In genomic region chr5:113292535-113292934, GRCh38 we compare ENCODE assay signal across 11 cellular contexts.
DNase-seq lines count a peak whose midpoint lies in the region; ATAC-seq, FAIRE-seq and TF ChIP-seq lines count a peak whose summit lies in the region.
"Had no signal": no experiment of that assay in that cellular context is flagged by ENCODE, and none has a peak within 500 bp of the region (broad histone marks: within the 10 kb centered on the region; RNA-seq: fewer than 3 reads in every experiment).

No MANE protein-coding gene starts in this region.

- no peak overlapping the region for H4K8ac ChIP-seq in mesenchymal stem cell (ENCODE audit: low read length)

- peak overlapping the region; percentile 93 for H3K9ac ChIP-seq in mesenchymal stem cell (ENCODE audit: low read length)
- H3K9ac ChIP-seq: BLaER1 treated with 17β-estradiol and CSF1 and Interleukin-3, amounts not matched to agents 10 nM and 100 nM had no signal

- H3K18ac ChIP-seq in mesenchymal stem cell (ENCODE audit: low read depth in 1 of 2, low read length in 2 of 2) = no peak overlapping the region

- H2BK5ac ChIP-seq in mesenchymal stem cell (ENCODE audit: low read depth, low read length, poor library complexity, severe bottlenecking) = no peak overlapping the region

- no peaks in the 10 kb centered on the region for H3K36me3 ChIP-seq in heart left ventricle
- H3K36me3 ChIP-seq in bronchial epithelial cell (ENCODE audit: control insufficient read depth, insufficient read depth, low read length) = no peaks in the 10 kb centered on the region
- peaks cover 3 to 4% of the 10 kb centered on the region in 2 experiments for H3K36me3 ChIP-seq in mesenchymal stem cell (ENCODE audit: control insufficient read depth in 1 of 2, insufficient read depth in 2 of 2, low read depth in 1 of 2, low read length in 2 of 2)
- H3K36me3 ChIP-seq in upper lobe of right lung = no peaks in the 10 kb centered on the region
- H3K36me3 ChIP-seq: BLaER1 treated with 17β-estradiol and CSF1 and Interleukin-3, amounts not matched to agents 10 nM and 100 nM had no signal

- H3K14ac ChIP-seq in mesenchymal stem cell (ENCODE audit: low read length in 2 of 2) = no peak overlapping the region

- H4K91ac ChIP-seq in mesenchymal stem cell (ENCODE audit: low read length) = no peak overlapping the region

- H2BK120ac ChIP-seq in mesenchymal stem cell (ENCODE audit: low read depth, low read length) = no peak overlapping the region

- H2AFZ ChIP-seq in mesenchymal stem cell (ENCODE audit: low read depth, low read length) = no peak overlapping the region

- H3K4me1 ChIP-seq in heart left ventricle = peaks cover 0 to 51% (median 25%) of the 10 kb centered on the region in 12 donors
- H3K4me1 ChIP-seq in mesenchymal stem cell (ENCODE audit: control insufficient read depth, insufficient read depth, low read depth, low read length) = peaks cover 4% of the 10 kb centered on the region
- peaks cover 7% of the 10 kb centered on the region for H3K4me1 ChIP-seq in upper lobe of right lung

- TF ChIP-seq CTCF in heart left ventricle (IDR thresholded peaks at IDR 0.05) (no peak), bronchial epithelial cell (IDR thresholded peaks at IDR 0.05; ENCODE audit: insufficient read depth, low read length, severe bottlenecking) (no peak), upper lobe of right lung (IDR thresholded peaks at IDR 0.05) (no peak), lower leg skin (IDR thresholded peaks at IDR 0.05) (no peak)

- no peak overlapping the region for H2AK5ac ChIP-seq in mesenchymal stem cell (ENCODE audit: low read length, severe bottlenecking)

- intact Hi-C loops in heart left ventricle (cut with DNase I) = loop anchor here (2.0 to 10.0 kb wide), 19 partner anchors 35 to 248 kb away; no protein-coding TSS in a partner anchor
- intact Hi-C loops in Right ventricle myocardium superior (cut with DNase I) = loop anchor here (5.0 kb wide), 1 partner anchor 75 kb away; no protein-coding TSS in a partner anchor
- intact Hi-C loops in upper lobe of right lung (cut with DNase I) = no loop called here
- intact Hi-C loops in lower leg skin (cut with DNase I; ENCODE audit: low total_unique reads) = no loop called here

- H3K9me3 ChIP-seq in heart left ventricle (no peaks in the 10 kb centered on the region), mesenchymal stem cell (ENCODE audit: control insufficient read depth, low read length) (no peaks in the 10 kb centered on the region), upper lobe of right lung (no peaks in the 10 kb centered on the region)

- DNase-seq in heart left ventricle (no peak), Right ventricle myocardium superior (no peak), bronchial epithelial cell (ENCODE audit: low read depth) (no peak), mesenchymal stem cell (peak; percentile 36), upper lobe of right lung (no peak), lower leg skin (ENCODE audit: low spot score in 2 of 2) (no peak), T-helper 9 cell (no peak)
- DNase-seq: NCI-H2029; stimulated activated CD4-positive, alpha-beta T cell treated with anti-CD3 and anti-CD28 coated beads, Interleukin-15, amount 100 ng/mL, for 24 hours had no signal

- ATAC-seq in heart left ventricle = no peak
- no peak for ATAC-seq in Right ventricle myocardium superior (ENCODE audit: poor library complexity)
- no peak for ATAC-seq in upper lobe of right lung
- no peak for ATAC-seq in GM21576 (IDR thresholded peaks at IDR 0.05; ENCODE audit: unreplicated experiment)

- H3K23ac ChIP-seq in mesenchymal stem cell (ENCODE audit: low read length in 2 of 2) = no peak overlapping the region

- 28 to 39% (median 29%) methylated on average over 4 of the region's 4 CpGs for WGBS in heart left ventricle, 4 donors
- WGBS in mesenchymal stem cell = 64% methylated on average over 4 of the region's 4 CpGs
- WGBS in lower leg skin, 2 donors = 41 to 47% methylated on average over 4 of the region's 4 CpGs

- TF ChIP-seq POLR2A in heart left ventricle (IDR thresholded peaks at IDR 0.05) (no peak), lower leg skin (IDR thresholded peaks at IDR 0.05) (no peak)

- no peak overlapping the region for H2BK12ac ChIP-seq in mesenchymal stem cell (ENCODE audit: low read length in 2 of 2)

- H3K4ac ChIP-seq in mesenchymal stem cell (ENCODE audit: low read depth in 1 of 2, low read length in 2 of 2) = no peak overlapping the region

- FAIRE-seq in bronchial epithelial cell (lab: Jason Lieb, UNC) = no peak

- H3K27me3 ChIP-seq in heart left ventricle = peaks cover 0 to 19% (median 0%) of the 10 kb centered on the region in 9 donors
- H3K27me3 ChIP-seq in bronchial epithelial cell (ENCODE audit: control insufficient read depth, insufficient read depth, low read length) = no peaks in the 10 kb centered on the region
- H3K27me3 ChIP-seq in mesenchymal stem cell (ENCODE audit: control insufficient read depth in 1 of 2, insufficient read depth in 1 of 2, low read length in 2 of 2) = no peaks in the 10 kb centered on the region
- no peaks in the 10 kb centered on the region for H3K27me3 ChIP-seq in upper lobe of right lung

- H2BK15ac ChIP-seq in mesenchymal stem cell (ENCODE audit: low read depth, poor library complexity, severe bottlenecking) = no peak overlapping the region

- H3K79me1 ChIP-seq in mesenchymal stem cell (replicated peaks; ENCODE audit: low read length, poor library complexity, severe bottlenecking) = peaks cover 19% of the 10 kb centered on the region

- H3K27ac ChIP-seq in heart left ventricle = peak overlapping the region in 4 of 12 donors; percentile 86 to 97 (median 92)
- H3K27ac ChIP-seq in mesenchymal stem cell (ENCODE audit: low read length, poor library complexity, severe bottlenecking) = no peak overlapping the region
- H3K27ac ChIP-seq in upper lobe of right lung = no peak overlapping the region
- H3K27ac ChIP-seq: BLaER1 treated with 17β-estradiol and CSF1 and Interleukin-3, amounts not matched to agents 10 nM and 100 nM had no signal

- H3K4me2 ChIP-seq in mesenchymal stem cell (ENCODE audit: low read length, poor library complexity, severe bottlenecking) = no peak overlapping the region

- H3K4me3 ChIP-seq in heart left ventricle (peak overlapping the region in 11 of 12 donors; percentile 64 to 98 (median 76)), bronchial epithelial cell (ENCODE audit: low read depth, low read length) (peak overlapping the region; percentile 50), mesenchymal stem cell (ENCODE audit: insufficient read depth in 1 of 2, low read depth in 1 of 2, low read length in 2 of 2) (peak overlapping the region in 1 of 2 experiments; percentile 93), upper lobe of right lung (peak overlapping the region; percentile 63), lower leg skin (ENCODE audit: low read depth, poor library complexity, severe bottlenecking) (no peak overlapping the region)

Comparison
In these comparisons a context has a peak if more than half of its experiments do, and no peak if none do; other contexts are left out.
1. intact Hi-C loops: an anchor here in heart left ventricle (2.0 to 10.0 kb wide) and Right ventricle myocardium superior (5.0 kb wide); none called in upper lobe of right lung and lower leg skin.